20 cellular contexts compared by ENCODE assay signal in genomic region chr7:34078864-34079263, GRCh38.
DNase-seq lines count a peak whose midpoint lies in the region; ATAC-seq and TF ChIP-seq lines count a peak whose summit lies in the region.
"Had no signal": no experiment of that assay in that cellular context is flagged by ENCODE, and none has a peak within 500 bp of the region (broad histone marks: within the 10 kb centered on the region; RNA-seq: fewer than 3 reads in every experiment).

No MANE protein-coding gene starts in this region.

- H3K36me3 ChIP-seq in cardiac muscle cell (peaks cover 54% of the 10 kb centered on the region), neuronal stem cell (replicated peaks in 1 of 2; ENCODE audit: control insufficient read depth in 2 of 2, insufficient read depth in 2 of 2, low read length in 2 of 2) (no peaks in the 10 kb centered on the region), upper lobe of right lung (no peaks in the 10 kb centered on the region)
- H3K36me3 ChIP-seq: BLaER1, HAP-1 had no signal

- peak overlapping the region; percentile 43 for H2BK12ac ChIP-seq in neuronal stem cell (ENCODE audit: low read length)

- ATAC-seq in right cardiac atrium (no peak), upper lobe of right lung (peak; percentile 48)
- ATAC-seq: CD8-positive, alpha-beta T cell had no signal

- no peak overlapping the region for H3K27ac Mint-ChIP-seq in nephron progenitor cell
- H3K27ac Mint-ChIP-seq: B cell; CD4-positive, CD25-positive, alpha-beta regulatory T cell; CD8-positive, alpha-beta T cell; HFFc6 had no signal

- H3K27me3 ChIP-seq in cardiac muscle cell: no peaks in the 10 kb centered on the region
- H3K27me3 ChIP-seq in right cardiac atrium (ENCODE audit: control insufficient read depth, insufficient read depth): no peaks in the 10 kb centered on the region
- H3K27me3 ChIP-seq in neuronal stem cell (ENCODE audit: control insufficient read depth in 3 of 3, insufficient read depth in 3 of 3, low read depth in 1 of 3, low read length in 3 of 3): no peaks in the 10 kb centered on the region
- H3K27me3 ChIP-seq in upper lobe of right lung: no peaks in the 10 kb centered on the region
- H3K27me3 ChIP-seq: BLaER1 had no signal

- H3K14ac ChIP-seq in neuronal stem cell (ENCODE audit: low read length): peak overlapping the region; percentile 14

- H3K4me3 ChIP-seq in cardiac muscle cell: no peak overlapping the region
- H3K4me3 ChIP-seq in right cardiac atrium (ENCODE audit: low read length): no peak overlapping the region
- no peak overlapping the region for H3K4me3 ChIP-seq in neuronal stem cell (ENCODE audit: low read length in 2 of 2)
- no peak overlapping the region for H3K4me3 ChIP-seq in upper lobe of right lung
- H3K4me3 ChIP-seq: BLaER1, HAP-1 had no signal

- H3K27ac ChIP-seq in cardiac muscle cell (peak overlapping the region; percentile 75), right cardiac atrium (ENCODE audit: low read length) (no peak overlapping the region), neuronal stem cell (replicated peaks; ENCODE audit: low read length) (no peak overlapping the region), upper lobe of right lung (no peak overlapping the region), substantia nigra (ENCODE audit: low read depth, low read length, poor library complexity, severe bottlenecking) (no peak overlapping the region)
- H3K27ac ChIP-seq: 22Rv1, BLaER1, C4-2B had no signal

- H3K9ac ChIP-seq in neuronal stem cell (ENCODE audit: low read depth, low read length, poor library complexity): no peak overlapping the region
- H3K9ac ChIP-seq: BLaER1 had no signal

- TF ChIP-seq CTCF in cardiac muscle cell (IDR thresholded peaks at IDR 0.05; ENCODE audit: low read depth, low read length): no peak
- no peak for TF ChIP-seq CTCF in upper lobe of right lung (IDR thresholded peaks at IDR 0.05)
- TF ChIP-seq CTCF in nephron progenitor cell (IDR thresholded peaks at IDR 0.05): no peak

- H2AK5ac ChIP-seq in neuronal stem cell (ENCODE audit: low read depth, low read length): no peak overlapping the region

- no peaks in the 10 kb centered on the region for H3K4me1 Mint-ChIP-seq in nephron progenitor cell
- H3K4me1 Mint-ChIP-seq: B cell; CD4-positive, CD25-positive, alpha-beta regulatory T cell had no signal

- no peak overlapping the region for H3K23ac ChIP-seq in neuronal stem cell (ENCODE audit: low read depth, low read length, poor library complexity)

- no peaks in the 10 kb centered on the region for H3K9me3 ChIP-seq in cardiac muscle cell (ENCODE audit: low read depth)
- no peaks in the 10 kb centered on the region for H3K9me3 ChIP-seq in right cardiac atrium (ENCODE audit: control insufficient read depth, low read length)
- no peaks in the 10 kb centered on the region for H3K9me3 ChIP-seq in neuronal stem cell (replicated peaks in 1 of 2; ENCODE audit: control insufficient read depth in 2 of 2, insufficient read depth in 1 of 2, low read depth in 1 of 2, low read length in 2 of 2)
- H3K9me3 ChIP-seq in upper lobe of right lung: no peaks in the 10 kb centered on the region
- H3K9me3 ChIP-seq: BLaER1, Caco-2, HAP-1 had no signal

- no peak overlapping the region for H3K4ac ChIP-seq in neuronal stem cell (ENCODE audit: low read length)

- no peaks in the 10 kb centered on the region for H3K79me1 ChIP-seq in neuronal stem cell (ENCODE audit: low read depth, low read length)

- DNase-seq in cardiac muscle cell (ENCODE audit: low read depth in 1 of 2, low spot score in 1 of 2): no peak
- DNase-seq in right cardiac atrium: no peak
- DNase-seq in neuronal stem cell (ENCODE audit: low spot score): no peak
- DNase-seq in upper lobe of right lung: peak; percentile 49
- DNase-seq in SW 1271 (lab: John Stamatoyannopoulos, UW): no peak
- DNase-seq in nephron progenitor cell: no peak
- DNase-seq in substantia nigra (lab: John Stamatoyannopoulos, UW): no peak
- DNase-seq: Caco-2; CD4-positive, CD25-positive, alpha-beta regulatory T cell; CD8-positive, alpha-beta T cell; DMS153; DND-41; GF-D8; GOT3; HFFc6 had no signal

- H2BK15ac ChIP-seq in neuronal stem cell (ENCODE audit: low read length): no peak overlapping the region

- 90% methylated on average over 30 of the region's 30 CpGs for WGBS in right cardiac atrium
- no CpG with 5 or more reads among the region's 30 CpGs for WGBS in neuronal stem cell (ENCODE audit: extremely low coverage in 2 of 2, insufficient read length in 2 of 2, insufficient replicate concordance in 1 of 2), 2 donors

- no peak overlapping the region for H4K91ac ChIP-seq in neuronal stem cell (ENCODE audit: low read depth, low read length, poor library complexity)

- peaks cover 10% of the 10 kb centered on the region for H3K36me3 Mint-ChIP-seq in nephron progenitor cell (ENCODE audit: low read depth)
- H3K36me3 Mint-ChIP-seq: CD4-positive, CD25-positive, alpha-beta regulatory T cell; CD8-positive, alpha-beta T cell had no signal

- H3K4me2 ChIP-seq in neuronal stem cell (ENCODE audit: insufficient read depth, low read length, poor library complexity, severe bottlenecking): no peak overlapping the region
- H3K4me2 ChIP-seq: BLaER1 had no signal

- no peak overlapping the region for H2BK5ac ChIP-seq in neuronal stem cell (ENCODE audit: low read length)

- H2AFZ ChIP-seq in neuronal stem cell (ENCODE audit: low read length): no peak overlapping the region

- H3K4me3 Mint-ChIP-seq in nephron progenitor cell: no peak overlapping the region
- H3K4me3 Mint-ChIP-seq: B cell; CD4-positive, CD25-positive, alpha-beta regulatory T cell; CD8-positive, alpha-beta T cell; HFFc6 had no signal

- no peak overlapping the region for H2BK120ac ChIP-seq in neuronal stem cell (ENCODE audit: low read depth, low read length)

- H3K27me3 Mint-ChIP-seq in nephron progenitor cell (ENCODE audit: low read depth, poor library complexity): peaks cover 5% of the 10 kb centered on the region
- H3K27me3 Mint-ChIP-seq: B cell; CD4-positive, CD25-positive, alpha-beta regulatory T cell had no signal

- H3K18ac ChIP-seq in neuronal stem cell (ENCODE audit: low read length): peak overlapping the region; percentile 86

- intact Hi-C loops in right cardiac atrium (cut with DNase I): no loop called here
- intact Hi-C loops in upper lobe of right lung (cut with DNase I): no loop called here

- H3K4me1 ChIP-seq in cardiac muscle cell (ENCODE audit: low read depth): peaks cover 8% of the 10 kb centered on the region
- no peaks in the 10 kb centered on the region for H3K4me1 ChIP-seq in right cardiac atrium (ENCODE audit: control insufficient read depth, insufficient read depth, low read length)
- no peaks in the 10 kb centered on the region for H3K4me1 ChIP-seq in neuronal stem cell (ENCODE audit: control insufficient read depth in 2 of 2, insufficient read depth in 1 of 2, low read depth in 1 of 2, low read length in 2 of 2)
- H3K4me1 ChIP-seq in upper lobe of right lung: no peaks in the 10 kb centered on the region
- H3K4me1 ChIP-seq: BLaER1, Caco-2, HAP-1 had no signal

- H4K8ac ChIP-seq in neuronal stem cell (ENCODE audit: low read depth, low read length): no peak overlapping the region

- no peaks in the 10 kb centered on the region for H3K9me3 Mint-ChIP-seq in nephron progenitor cell
- H3K9me3 Mint-ChIP-seq: HFFc6 had no signal
